Comparison of ENCODE assay signal across 14 cellular contexts in genomic region chr15:68776477-68777270, GRCh38. TPM values are rescaled to one million over a fixed set of nuclear protein-coding genes. Genes with fewer than 3 reads are reported as not detected.
DNase-seq lines count a peak whose midpoint lies in the region; ATAC-seq and TF ChIP-seq lines count a peak whose summit lies in the region.
"Had no signal": no experiment of that assay in that cellular context is flagged by ENCODE, and none has a peak within 500 bp of the region (broad histone marks: within the 10 kb centered on the region; RNA-seq: fewer than 3 reads in every experiment).

No MANE protein-coding gene starts in this region.

- H3K4me1 ChIP-seq in HCT116 (ENCODE audit: control insufficient read depth in 1 of 2, insufficient read depth in 2 of 2, low read length in 2 of 2) (no peaks in the 10 kb centered on the region), osteoblast (ENCODE audit: insufficient read depth, low read length) (peaks cover 20% of the 10 kb centered on the region)

- intact Hi-C loops in HCT116 (cut with micrococcal nuclease) = no loop called here
- intact Hi-C loops in dorsolateral prefrontal cortex (cut with DNase I) = loop anchor here in 1 of 2 donors (2.0 to 5.0 kb wide), 3 partner anchors 20 to 44 kb away; no protein-coding TSS in a partner anchor
- intact Hi-C loops in posterior vena cava (cut with DNase I) = no loop called here

- POLR2A ChIA-PET in AG04450 (lab: Yijun Ruan, JAX) = no interaction called here
- POLR2A ChIA-PET in HCT116 (lab: Charles Lee) = no interaction called here

- DNase-seq in AG04450 (ENCODE audit: low read depth, low spot score) (no peak), HCT116 (ENCODE audit: low read depth, low spot score) (no peak), dorsolateral prefrontal cortex (no peak), osteoblast (ENCODE audit: insufficient read length, low spot score, missing footprints) (no peak), RKO (ENCODE audit: low spot score) (no peak), NCI-H146 treated with DMSO at 0.1 percent for 48 hours (lab: John Stamatoyannopoulos, UW; ENCODE audit: unreplicated experiment) (no peak), posterior vena cava (ENCODE audit: low spot score) (no peak)
- DNase-seq: activated CD4-positive, alpha-beta memory T cell treated with anti-CD3 and anti-CD28 coated beads for 36 hours; cortex of kidney; GDM1; NCI-H1930; T-helper 1 cell had no signal

- ATAC-seq in HCT116 (0 out of 2 replicates have a peak, but pooled peaks have one; percentile 26), HG03378 (IDR thresholded peaks at IDR 0.05; ENCODE audit: unreplicated experiment) (no peak)

- H3K4me3 ChIP-seq in AG04450 (ENCODE audit: low read depth, low read length) (no peak overlapping the region), HCT116 (replicated peaks in 1 of 2; ENCODE audit: low read depth in 1 of 2, low read length in 2 of 2) (no peak overlapping the region), dorsolateral prefrontal cortex (peak overlapping the region in 1 of 59 donors; percentile 16), osteoblast (ENCODE audit: insufficient read depth, low read length) (no peak overlapping the region)
- H3K4me3 ChIP-seq: BLaER1 treated with 17β-estradiol and CSF1 and Interleukin-3, amounts not matched to agents 10 nM and 100 nM had no signal

- no peak for TF ChIP-seq RAD21 in HCT116 (IDR thresholded peaks at IDR 0.05; ENCODE audit: low read depth)

- H3K27me3 ChIP-seq in AG04450 (ENCODE audit: control insufficient read depth, insufficient read depth, low read length) (peaks cover 2% of the 10 kb centered on the region), HCT116 (ENCODE audit: insufficient read depth, low read length) (no peaks in the 10 kb centered on the region), dorsolateral prefrontal cortex (no peaks in the 10 kb centered on the region), osteoblast (ENCODE audit: insufficient read depth, low read length) (peaks cover 9% of the 10 kb centered on the region)
- H3K27me3 ChIP-seq: BLaER1 treated with 17β-estradiol and CSF1 and Interleukin-3, amounts not matched to agents 10 nM and 100 nM had no signal

- peaks cover 4% of the 10 kb centered on the region; the same call in 1 of the 2 replicates for H3K9me3 ChIP-seq in AG04450 (ENCODE audit: control insufficient read depth, insufficient read depth, low read length)
- no peaks in the 10 kb centered on the region for H3K9me3 ChIP-seq in HCT116 (ENCODE audit: control insufficient read depth in 1 of 2, insufficient read depth in 1 of 2, low read depth in 1 of 2, low read length in 2 of 2)
- no peaks in the 10 kb centered on the region for H3K9me3 ChIP-seq in osteoblast (ENCODE audit: low read depth, low read length)

- peak overlapping the region; percentile 11 for H3K27ac ChIP-seq in AG04450 (ENCODE audit: low read depth, low read length)
- H3K27ac ChIP-seq in HCT116 (ENCODE audit: low read depth, low read length) = no peak overlapping the region
- H3K27ac ChIP-seq in dorsolateral prefrontal cortex = peak overlapping the region; percentile 35 to 95 (median 89)
- peak overlapping the region; percentile 71 for H3K27ac ChIP-seq in osteoblast (ENCODE audit: low read depth, low read length)

- TF ChIP-seq POLR2A in HCT116 (IDR thresholded peaks at IDR 0.05; ENCODE audit: borderline replicate concordance, extremely low read depth, insufficient read depth, insufficient read length) = no peak

- no peak overlapping the region for H3K4me2 ChIP-seq in HCT116 (ENCODE audit: low read length)
- H3K4me2 ChIP-seq in osteoblast (ENCODE audit: insufficient read depth, low read length) = no peak overlapping the region

- H4K20me1 ChIP-seq in HCT116 (ENCODE audit: insufficient read depth) (no peaks in the 10 kb centered on the region), osteoblast (ENCODE audit: insufficient read depth, low read length) (peaks cover 2% of the 10 kb centered on the region)
- H4K20me1 ChIP-seq: BLaER1 treated with 17β-estradiol and CSF1 and Interleukin-3, amounts not matched to agents 10 nM and 100 nM had no signal

- RAD21 ChIA-PET in HCT116 (lab: Charles Lee; ENCODE audit: low non-redundant PET in 1 of 2, low total read pairs in 2 of 2, uncharacterized antibody in 2 of 2, unreplicated experiment in 2 of 2) = no interaction called here

- H2AFZ ChIP-seq in HCT116 (ENCODE audit: low read depth, low read length, poor library complexity, severe bottlenecking) (no peak overlapping the region), osteoblast (ENCODE audit: low read length) (no peak overlapping the region)

- H3K79me2 ChIP-seq in HCT116 (ENCODE audit: insufficient read depth, low read length) (no peaks in the 10 kb centered on the region), osteoblast (ENCODE audit: insufficient read depth, low read length) (no peaks in the 10 kb centered on the region)

- H3K36me3 ChIP-seq in HCT116 (ENCODE audit: control insufficient read depth in 1 of 2, insufficient read depth in 2 of 2, low read length in 2 of 2) (peaks cover 19% of the 10 kb centered on the region in 2 experiments; a peak in 3 of 4 replicates), osteoblast (ENCODE audit: insufficient read depth, low read length) (peaks cover 21% of the 10 kb centered on the region)

- no TSS peak for BruUV-seq in HCT116 (replicated peaks; lab: Mats Ljungman, UMichigan)

- CTCF ChIA-PET in AG04450 (lab: Charles Lee) = interaction anchor here (0.5 kb wide), 1 partner anchor 556 kb away, joined by 3 read pairs; no protein-coding TSS in a partner anchor
- CTCF ChIA-PET in HCT116 (lab: Charles Lee) = no interaction called here

- no peak overlapping the region for H3K9ac ChIP-seq in HCT116 (ENCODE audit: low read length)

- TF ChIP-seq CTCF in AG04450 (IDR thresholded peaks at IDR 0.05; ENCODE audit: low read depth, low read length) (no peak), HCT116 (IDR thresholded peaks at IDR 0.05 in 2 of 3, conservative IDR thresholded peaks at IDR 0.05 in 1 of 3; ENCODE audit: borderline replicate concordance in 1 of 3, insufficient read depth in 1 of 3, low read depth in 2 of 3, low read length in 2 of 3) (no peak), dorsolateral prefrontal cortex (IDR thresholded peaks at IDR 0.05 in 54 of 56, conservative IDR thresholded peaks at IDR 0.05 in 2 of 56; ENCODE audit: low read depth in 1 of 56, partially characterized antibody in 56 of 56) (no peak), osteoblast (IDR thresholded peaks at IDR 0.05; ENCODE audit: extremely low read depth, low read depth, low read length) (no peak)

- no peaks in the 10 kb centered on the region for H3K9me2 ChIP-seq in HCT116 (ENCODE audit: insufficient read depth)

TF ChIP-seq in HCT116, 20 proteins besides CTCF, POLR2A, EP300 and RAD21 (continues in another document):
- TF ChIP-seq EZH2 (IDR thresholded peaks at IDR 0.05) = no peak
- no peak for TF ChIP-seq POLR2AphosphoS5 (IDR thresholded peaks at IDR 0.05; ENCODE audit: low read depth, low read length)
- no peak for TF ChIP-seq JUND (IDR thresholded peaks at IDR 0.05)
- no peak for TF ChIP-seq ZFX (IDR thresholded peaks at IDR 0.05)
- TF ChIP-seq YY1 (IDR thresholded peaks at IDR 0.05; ENCODE audit: extremely low read depth, insufficient replicate concordance, low read depth, low read length) = no peak
- TF ChIP-seq ZBTB33 (IDR thresholded peaks at IDR 0.05; ENCODE audit: extremely low read depth, insufficient replicate concordance, low read length) = no peak
- no peak for TF ChIP-seq CBX3 (IDR thresholded peaks at IDR 0.05; ENCODE audit: low read depth)
- TF ChIP-seq FOSL1 (IDR thresholded peaks at IDR 0.05; ENCODE audit: low read depth) = no peak
- TF ChIP-seq SP1 (IDR thresholded peaks at IDR 0.05; ENCODE audit: low read depth) = no peak

RNA-seq across cellular contexts. Expression of gene ANP32A, which starts 44.0 kb away (rescaled TPM):
- polyA plus RNA-seq in AG04450 (2011; rRNA removed) = 67.8 and 69.4 TPM in 2 replicates
- polyA minus RNA-seq in AG04450 (2011; rRNA and poly(A)+ RNA removed) = 25.7 and 33.3 TPM in 2 replicates
- total RNA-seq in HCT116 (2021; ENCODE audit: unreplicated experiment) (220 TPM), dorsolateral prefrontal cortex (100 to 1,000 TPM in 110 of 120 experiments, 10 to 100 TPM in 10; 83.9 to 167 (median 121) TPM), osteoblast (27.4 and 29.7 TPM in 2 replicates), posterior vena cava (10 to 100 TPM; 82.4 to 94.8 TPM)
- polyA plus RNA-seq in HCT116 (2012) = 121 and 151 TPM in 2 replicates
